In genomic region chr3:186458306-186459107, GRCh38 we compare ENCODE assay signal across 20 cellular contexts.
"Had no signal": no experiment of that assay in that cellular context is flagged by ENCODE, and none has a peak within 500 bp of the region (broad histone marks: within the 10 kb centered on the region; RNA-seq: fewer than 3 reads in every experiment).

No MANE protein-coding gene starts in this region.

- H3K9me3 ChIP-seq: colonic mucosa, heart right ventricle, lower lobe of right lung, sigmoid colon, spleen, testis, vagina had no signal

- H3K27me3 ChIP-seq: colonic mucosa, sigmoid colon, testis, vagina had no signal

- DNase-seq: activated CD4-positive, alpha-beta memory T cell treated with anti-CD3 and anti-CD28 coated beads, Interleukin-2, amount 10 ng/mL, durations not matched to agents 7 days and 5 days; activated CD4-positive, alpha-beta T cell treated with anti-CD3 and anti-CD28 coated beads for 48 hours; activated effector memory CD4-positive, alpha-beta T cell treated with Interleukin-2 at 50 U/mL for 16 hours; activated naive CD4-positive, alpha-beta T cell treated with anti-CD3 and anti-CD28 coated beads for 36 hours; activated naive CD8-positive, alpha-beta T cell treated with anti-CD3 and anti-CD28 coated beads, Interleukin-2, amount 10 ng/mL, durations not matched to agents 7 days and 5 days; activated T-cell treated with anti-CD3 and anti-CD28 coated beads, Interleukin-2, amount 50 U/mL, for 72 hours; amygdala; colonic mucosa; heart right ventricle; lower lobe of right lung; naive thymus-derived CD4-positive, alpha-beta T cell; sigmoid colon; spleen; stimulated activated CD4-positive, alpha-beta T cell treated with anti-CD3 and anti-CD28 coated beads, Interleukin-4, amount 100 ng/mL, for 1 hour; stimulated activated naive CD4-positive, alpha-beta T cell; testis; trophoblast cell had no signal

- ATAC-seq: activated T-cell treated with anti-CD3 and anti-CD28 coated beads, Interleukin-2, amount 50 U/mL, for 72 hours; heart right ventricle; lower lobe of right lung; naive thymus-derived CD4-positive, alpha-beta T cell had no signal

- H3K4me1 ChIP-seq: colonic mucosa, heart right ventricle, lower lobe of right lung, sigmoid colon, spleen, testis, vagina had no signal

- FAIRE-seq: bronchial epithelial cell, keratinocyte had no signal

- H3K4me3 ChIP-seq: colonic mucosa, heart right ventricle, lower lobe of right lung, sigmoid colon, spleen, testis, vagina had no signal

- H3K27ac ChIP-seq: colonic mucosa, heart right ventricle, lower lobe of right lung, sigmoid colon, spleen, testis, vagina had no signal

- H3K36me3 ChIP-seq: colonic mucosa, heart right ventricle, lower lobe of right lung, sigmoid colon, spleen, vagina had no signal
